ENCODE assay signal across 8 cellular contexts in the genomic region with DNA sequence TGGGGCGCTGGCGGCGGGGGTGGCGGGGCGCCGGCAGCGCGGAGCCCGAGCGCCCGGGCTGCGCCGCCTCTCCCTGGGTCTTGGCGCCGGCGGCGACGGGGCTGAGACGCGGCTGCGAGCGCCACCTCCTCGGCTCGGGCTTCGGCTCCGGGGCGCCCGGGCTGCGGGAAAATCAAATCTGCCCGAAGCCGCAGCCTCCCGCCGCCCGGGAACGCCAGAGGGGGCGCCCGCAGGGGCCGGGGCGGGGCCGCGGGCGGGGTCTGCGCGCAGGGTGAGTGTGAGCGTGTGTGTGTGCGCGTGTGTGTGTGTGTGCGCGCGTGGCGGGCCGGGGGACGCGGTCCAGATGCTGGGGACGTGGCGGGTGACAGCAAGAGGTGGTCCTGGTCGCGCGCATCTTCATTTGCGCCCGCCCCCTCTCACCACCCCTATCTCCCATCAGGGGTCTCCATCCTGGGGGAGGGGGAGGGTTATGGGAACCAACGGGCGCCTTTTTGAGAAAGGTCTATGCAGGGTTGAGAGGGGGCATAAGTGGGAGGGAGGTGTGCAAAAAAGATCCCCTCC. TPM values are rescaled to one million over a fixed set of nuclear protein-coding genes. Genes with fewer than 3 reads are reported as not detected.
DNase-seq lines count a peak whose midpoint lies in the region; ATAC-seq and TF ChIP-seq lines count a peak whose summit lies in the region.

No MANE protein-coding gene starts in this region.

- DNase-seq in D341Med (ENCODE audit: low spot score) = peak; percentile 89
- DNase-seq in MM.1S = peak; percentile 31
- DNase-seq in activated T-cell treated with anti-CD3 and anti-CD28 coated beads for 4 hours = peak; percentile 17
- peak; percentile 23 for DNase-seq in fibroblast of gingiva (ENCODE audit: low read depth)
- peak; percentile 29 to 77 for DNase-seq in uterus

- no peaks in the 10 kb centered on the region for H3K9me2 ChIP-seq in MM.1S (replicated peaks; ENCODE audit: insufficient read depth, low read length)

- peak in 1 of 2 donors; percentile 6 for TF ChIP-seq POLR2A in uterus (IDR thresholded peaks at IDR 0.05)

- H3K36me3 ChIP-seq in MM.1S (replicated peaks; ENCODE audit: insufficient read depth, low read length) (no peaks in the 10 kb centered on the region), neuron (ENCODE audit: insufficient read depth, low read length) (no peaks in the 10 kb centered on the region), uterus (no peaks in the 10 kb centered on the region)

- intact Hi-C loops in uterus (cut with DNase I; ENCODE audit: low total_unique reads) = no loop called here

- peak overlapping the region; percentile 55; the same call in 1 of the 2 replicates for H3K4me2 ChIP-seq in MM.1S (ENCODE audit: low read depth, low read length)

- H3K79me2 ChIP-seq in MM.1S (ENCODE audit: low read length) = no peaks in the 10 kb centered on the region

- no peaks in the 10 kb centered on the region for H3F3A ChIP-seq in MM.1S (ENCODE audit: insufficient read depth, low read length)

- H3K27me3 ChIP-seq in MM.1S (replicated peaks; ENCODE audit: insufficient read depth, low read length) (peaks cover 8% of the 10 kb centered on the region; the same call in 1 of the 2 replicates), neuron (ENCODE audit: insufficient read depth, low read length) (peaks cover 37% of the 10 kb centered on the region), uterus (no peaks in the 10 kb centered on the region)

- H3K4me1 ChIP-seq in MM.1S (ENCODE audit: low read length) (no peaks in the 10 kb centered on the region), neuron (ENCODE audit: insufficient read depth, low read length) (peaks cover 14% of the 10 kb centered on the region), uterus (peaks cover 0 to 8% of the 10 kb centered on the region in 2 donors)

- H3K4me3 ChIP-seq in MM.1S (ENCODE audit: low read length) (0 out of 2 replicates have a peak overlapping the region, but pooled peaks have one; percentile 18), neuron (ENCODE audit: low read length) (peak overlapping the region; percentile 41), uterus (peak overlapping the region; percentile 45 to 46)

- no peaks in the 10 kb centered on the region for H3K9me3 ChIP-seq in MM.1S (replicated peaks; ENCODE audit: insufficient read depth, low read length)
- H3K9me3 ChIP-seq in neuron (ENCODE audit: low read length) = no peaks in the 10 kb centered on the region
- H3K9me3 ChIP-seq in uterus = no peaks in the 10 kb centered on the region

- ATAC-seq in GM21723 (IDR thresholded peaks at IDR 0.05; ENCODE audit: unreplicated experiment) (no peak), HG02852 (IDR thresholded peaks at IDR 0.05; ENCODE audit: unreplicated experiment) (no peak)

- no peak overlapping the region for H3K27ac ChIP-seq in MM.1S (ENCODE audit: low read length)
- peak overlapping the region; percentile 19 to 67 for H3K27ac ChIP-seq in uterus

- no peak overlapping the region for H3K9ac ChIP-seq in MM.1S (ENCODE audit: low read length)

- TF ChIP-seq CTCF in MM.1S (IDR thresholded peaks at IDR 0.05; ENCODE audit: low read length) (0 out of 2 replicates have a peak, but pooled peaks have one; percentile 10), uterus (IDR thresholded peaks at IDR 0.05) (peak in 1 of 4 experiments; percentile 51)

- H2AFZ ChIP-seq in MM.1S (ENCODE audit: low read length) (no peak overlapping the region), neuron (ENCODE audit: low read depth, low read length) (peak overlapping the region; percentile 37)

- H4K20me1 ChIP-seq in MM.1S (ENCODE audit: insufficient read depth, low read length) = no peaks in the 10 kb centered on the region

RNA-seq across cellular contexts. Expression of a gene that starts 0.7 kb away (rescaled TPM):
- 10 to 100 TPM in 3 of 4 donors, 1 to 10 TPM in 1; 9.5 to 33.8 (median 12.2) TPM for total RNA-seq in uterus

RNA-seq across cellular contexts. Expression of a gene that starts 34.7 kb away (rescaled TPM):
- 10 to 100 TPM; 22.8 to 36.0 (median 27.5) TPM for total RNA-seq in uterus

RNA-seq across cellular contexts. Expression of a gene that starts 45.9 kb away (rescaled TPM):
- total RNA-seq in uterus = 10 to 100 TPM; 21.3 to 67.9 (median 42.6) TPM

Comparison
In these comparisons a context has a peak if more than half of its experiments do, and no peak if none do; other contexts are left out.
1. DNase-seq: peak in every context shown above with its lines; median percentile 89 in D341Med; 53 in uterus; 31 in MM.1S; 23 in fibroblast of gingiva; 17 in activated T-cell treated with anti-CD3 and anti-CD28 coated beads for 4 hours.